Comparison of ENCODE assay signal across 11 cellular contexts in the genomic region with DNA sequence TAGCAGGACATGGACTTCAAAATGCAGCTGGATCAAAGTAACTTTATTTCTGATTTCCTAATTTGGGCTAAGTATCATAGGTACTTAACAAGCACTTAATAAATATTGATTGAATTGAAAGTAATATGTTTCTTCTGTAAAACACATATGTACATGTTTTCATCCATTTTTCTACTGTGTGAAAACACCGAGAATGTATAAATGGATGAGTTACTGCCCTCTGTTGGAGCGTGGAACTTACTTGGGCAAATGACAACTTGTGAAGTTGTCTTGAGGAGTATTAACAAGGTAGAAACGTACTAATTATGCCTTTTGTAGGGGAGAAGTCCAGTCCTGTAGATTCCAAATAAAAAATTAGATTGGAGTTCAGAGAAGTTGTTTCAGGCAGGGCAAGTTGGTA.
DNase-seq lines count a peak whose midpoint lies in the region; ATAC-seq and TF ChIP-seq lines count a peak whose summit lies in the region.
"Had no signal": no experiment of that assay in that cellular context is flagged by ENCODE, and none has a peak within 500 bp of the region (broad histone marks: within the 10 kb centered on the region; RNA-seq: fewer than 3 reads in every experiment).

No MANE protein-coding gene starts in this region.

- H3F3A ChIP-seq in GM23338 (replicated peaks; ENCODE audit: low read depth): peaks cover 7% of the 10 kb centered on the region

- H4K20me1 ChIP-seq in GM23338 (replicated peaks; ENCODE audit: insufficient read depth) (peaks cover 9% of the 10 kb centered on the region; the same call in 1 of the 2 replicates), osteoblast (ENCODE audit: insufficient read depth, low read length) (no peaks in the 10 kb centered on the region)

- H3K23ac ChIP-seq in mesendoderm (ENCODE audit: low read length): no peak overlapping the region

- DNase-seq in GM23338 (ENCODE audit: low spot score) (no peak), RWPE1 (ENCODE audit: low spot score) (no peak), endodermal cell (no peak), osteoblast (ENCODE audit: insufficient read length, low spot score, missing footprints) (no peak), mesendoderm (no peak), NCI-H187 treated with DMSO at 0.1 percent for 48 hours (lab: John Stamatoyannopoulos, UW) (no peak), NCI-H1048 (lab: John Stamatoyannopoulos, UW) (no peak)
- DNase-seq: activated CD4-positive, alpha-beta T cell treated with anti-CD3 and anti-CD28 coated beads for 48 hours; midbrain; retina; SJCRH30 had no signal

- H3K9me3 Mint-ChIP-seq in GM23338 (no peaks in the 10 kb centered on the region), endodermal cell (no peaks in the 10 kb centered on the region)

- H4K5ac ChIP-seq in mesendoderm (ENCODE audit: low read length): no peak overlapping the region

- H3K36me3 ChIP-seq in GM23338 (ENCODE audit: insufficient read depth) (no peaks in the 10 kb centered on the region), endodermal cell (ENCODE audit: control insufficient read depth, insufficient read depth, low read length) (no peaks in the 10 kb centered on the region), osteoblast (ENCODE audit: insufficient read depth, low read length) (no peaks in the 10 kb centered on the region), mesendoderm (ENCODE audit: control insufficient read depth, insufficient read depth, low read length) (no peaks in the 10 kb centered on the region)
- H3K36me3 ChIP-seq: SJCRH30 had no signal

- H3K27me3 ChIP-seq in GM23338 (ENCODE audit: insufficient read depth): no peaks in the 10 kb centered on the region
- no peaks in the 10 kb centered on the region for H3K27me3 ChIP-seq in endodermal cell (ENCODE audit: control insufficient read depth, insufficient read depth, low read length, poor library complexity, severe bottlenecking)
- no peaks in the 10 kb centered on the region for H3K27me3 ChIP-seq in osteoblast (ENCODE audit: insufficient read depth, low read length)
- no peaks in the 10 kb centered on the region for H3K27me3 ChIP-seq in mesendoderm (ENCODE audit: insufficient read depth, low read length, poor library complexity)
- H3K27me3 ChIP-seq: SJCRH30 had no signal

- POLR2A ChIA-PET in RWPE1 (lab: Yijun Ruan, JAX; ENCODE audit: low non-redundant PET): no interaction called here

- H2BK120ac ChIP-seq in mesendoderm (ENCODE audit: low read depth, low read length): no peak overlapping the region

- H3K4me2 ChIP-seq in GM23338 (no peak overlapping the region; the same call in 1 of the 2 replicates), osteoblast (ENCODE audit: insufficient read depth, low read length) (no peak overlapping the region), mesendoderm (ENCODE audit: low read length) (no peak overlapping the region)

- no peak overlapping the region for H3K56ac ChIP-seq in mesendoderm (ENCODE audit: low read length)

- no peaks in the 10 kb centered on the region for H3K9me2 ChIP-seq in GM23338 (ENCODE audit: insufficient read depth)

- H2BK5ac ChIP-seq in mesendoderm (ENCODE audit: low read length): no peak overlapping the region

- no peak overlapping the region for H2AK5ac ChIP-seq in mesendoderm (ENCODE audit: low read length)

- H3K36me3 Mint-ChIP-seq in GM23338 (ENCODE audit: low read depth) (peaks cover 5% of the 10 kb centered on the region; the same call in 2 of the 3 replicates), endodermal cell (ENCODE audit: low read depth) (no peaks in the 10 kb centered on the region)

- no peaks in the 10 kb centered on the region for H3K9me3 ChIP-seq in endodermal cell (ENCODE audit: control insufficient read depth, low read length)
- no peaks in the 10 kb centered on the region for H3K9me3 ChIP-seq in osteoblast (ENCODE audit: low read depth, low read length)
- H3K9me3 ChIP-seq: SJCRH30 had no signal

- no peak overlapping the region for H3K4ac ChIP-seq in mesendoderm (ENCODE audit: low read depth, low read length)

- H3K79me2 ChIP-seq in GM23338 (replicated peaks; ENCODE audit: insufficient read depth) (peaks cover 87% of the 10 kb centered on the region), osteoblast (ENCODE audit: insufficient read depth, low read length) (no peaks in the 10 kb centered on the region), mesendoderm (ENCODE audit: control insufficient read depth, insufficient read depth, low read length) (peaks cover 39% of the 10 kb centered on the region)

- 79% methylated on average over 3 of the region's 3 CpGs for WGBS in endodermal cell (ENCODE audit: insufficient coverage in 1 of 2, insufficient read length in 1 of 2), 2 experiments
- WGBS in mesendoderm (ENCODE audit: extremely low coverage, insufficient coverage, low lambda C conversion rate): no CpG with 5 or more reads among the region's 3 CpGs

- peak; percentile 36 to 47 for TF ChIP-seq CTCF in GM23338 (conservative IDR thresholded peaks at IDR 0.05; ENCODE audit: low read depth in 2 of 2)
- peak; percentile 18; the same call in 1 of the 2 replicates for TF ChIP-seq CTCF in RWPE1 (conservative IDR thresholded peaks at IDR 0.05; ENCODE audit: low read depth)
- TF ChIP-seq CTCF in endodermal cell (conservative IDR thresholded peaks at IDR 0.05): peak; percentile 40
- TF ChIP-seq CTCF in osteoblast (IDR thresholded peaks at IDR 0.05; ENCODE audit: extremely low read depth, low read depth, low read length): peak; percentile 50

- H3K9ac ChIP-seq in endodermal cell (ENCODE audit: extremely low read depth, low read length, poor library complexity, severe bottlenecking) (no peak overlapping the region), mesendoderm (ENCODE audit: low read length) (no peak overlapping the region)

- ATAC-seq in GM23338: no peak

- H3K4me1 Mint-ChIP-seq in GM23338 (peaks cover 73% of the 10 kb centered on the region), endodermal cell (peaks cover 21% of the 10 kb centered on the region)

- CTCF ChIA-PET in RWPE1 (lab: Yijun Ruan, JAX): no interaction called here

- H3K27me3 Mint-ChIP-seq in GM23338 (ENCODE audit: insufficient read depth, low read depth, poor library complexity) (peaks cover 4% of the 10 kb centered on the region), endodermal cell (ENCODE audit: insufficient read depth) (no peaks in the 10 kb centered on the region)

- H4K8ac ChIP-seq in mesendoderm (ENCODE audit: low read depth, low read length): no peak overlapping the region

- no peak overlapping the region for H2AFZ ChIP-seq in GM23338
- no peak overlapping the region for H2AFZ ChIP-seq in osteoblast (ENCODE audit: low read length)

- H3K27ac ChIP-seq in GM23338 (ENCODE audit: low read depth): no peak overlapping the region
- no peak overlapping the region for H3K27ac ChIP-seq in RWPE1
- no peak overlapping the region for H3K27ac ChIP-seq in endodermal cell (ENCODE audit: low read depth, low read length)
- no peak overlapping the region for H3K27ac ChIP-seq in osteoblast (ENCODE audit: low read depth, low read length)
- H3K27ac ChIP-seq in mesendoderm (ENCODE audit: low read depth, low read length): no peak overlapping the region
- H3K27ac ChIP-seq: SJCRH30 had no signal

- peaks cover 62% of the 10 kb centered on the region for H3K4me1 ChIP-seq in GM23338 (ENCODE audit: insufficient read depth)
- no peaks in the 10 kb centered on the region for H3K4me1 ChIP-seq in endodermal cell (ENCODE audit: control insufficient read depth, insufficient read depth, low read length)
- H3K4me1 ChIP-seq in osteoblast (ENCODE audit: insufficient read depth, low read length): no peaks in the 10 kb centered on the region
- peaks cover 8% of the 10 kb centered on the region for H3K4me1 ChIP-seq in mesendoderm (ENCODE audit: control insufficient read depth, low read depth, low read length)

- H3K18ac ChIP-seq in mesendoderm (ENCODE audit: low read length): no peak overlapping the region

- H3K79me1 ChIP-seq in mesendoderm (ENCODE audit: low read length): peaks cover 3% of the 10 kb centered on the region

- H3K4me3 ChIP-seq in GM23338 (no peak overlapping the region), endodermal cell (ENCODE audit: low read length) (no peak overlapping the region), osteoblast (ENCODE audit: insufficient read depth, low read length) (no peak overlapping the region), mesendoderm (ENCODE audit: low read length) (no peak overlapping the region)
- H3K4me3 ChIP-seq: SJCRH30 had no signal

- H2BK15ac ChIP-seq in mesendoderm (replicated peaks; ENCODE audit: low read depth): no peak overlapping the region

- H3K4me3 Mint-ChIP-seq in GM23338 (no peak overlapping the region), endodermal cell (no peak overlapping the region)

- no peak overlapping the region for H3K27ac Mint-ChIP-seq in GM23338
- no peak overlapping the region for H3K27ac Mint-ChIP-seq in endodermal cell

TF ChIP-seq in GM23338, 12 proteins besides CTCF, POLR2A, EP300 and RAD21 (continues in another document):
- no peak for TF ChIP-seq ZNF331 (CRISPR knock-in tag; IDR thresholded peaks at IDR 0.05; ENCODE audit: low read depth)
